ENCODE assay signal across 18 cellular contexts in genomic region chr12:85527192-85527591, GRCh38.
DNase-seq lines count a peak whose midpoint lies in the region; ATAC-seq and TF ChIP-seq lines count a peak whose summit lies in the region.
"Had no signal": no experiment of that assay in that cellular context is flagged by ENCODE, and none has a peak within 500 bp of the region (broad histone marks: within the 10 kb centered on the region; RNA-seq: fewer than 3 reads in every experiment).

No MANE protein-coding gene starts in this region.

- no peaks in the 10 kb centered on the region for H4K20me1 ChIP-seq in neural progenitor cell (ENCODE audit: low read depth)

- no peaks in the 10 kb centered on the region for H3K4me1 ChIP-seq in CD8-positive, alpha-beta memory T cell (ENCODE audit: insufficient read depth, low read length)
- no peaks in the 10 kb centered on the region for H3K4me1 ChIP-seq in neural progenitor cell
- H3K4me1 ChIP-seq: BE2C, gastroesophageal sphincter, pancreas had no signal

- ATAC-seq in GM19455 (IDR thresholded peaks at IDR 0.05; ENCODE audit: unreplicated experiment) (peak; percentile 81), HG02870 (IDR thresholded peaks at IDR 0.05; ENCODE audit: unreplicated experiment) (peak; percentile 71), HG03521 (IDR thresholded peaks at IDR 0.05; ENCODE audit: unreplicated experiment) (peak; percentile 63), left lobe of liver (no peak)
- ATAC-seq: gastroesophageal sphincter, left ventricle myocardium superior, pancreas had no signal

- POLR2A ChIA-PET in activated CD4-positive, alpha-beta memory T cell treated with anti-CD3 and anti-CD28 coated beads, Interleukin-2, amount 10 ng/mL, durations not matched to agents 7 days and 5 days (lab: Charles Lee) = no interaction called here
- POLR2A ChIA-PET in CD8-positive, alpha-beta memory T cell (lab: Charles Lee) = no interaction called here

- H3K27me3 Mint-ChIP-seq in activated CD4-positive, alpha-beta memory T cell treated with anti-CD3 and anti-CD28 coated beads, Interleukin-2, amount 10 ng/mL, durations not matched to agents 7 days and 5 days = no peaks in the 10 kb centered on the region
- no peaks in the 10 kb centered on the region for H3K27me3 Mint-ChIP-seq in CD8-positive, alpha-beta memory T cell
- H3K27me3 Mint-ChIP-seq in neural progenitor cell (ENCODE audit: insufficient read depth, low read depth) = no peaks in the 10 kb centered on the region
- H3K27me3 Mint-ChIP-seq: dendritic cell treated with granulocyte-macrophage colony-stimulating factor and Interleukin-4, amounts not matched to agents 40 ng/mL and 50 ng/mL, for 4 days had no signal

- H3K27ac ChIP-seq in CD8-positive, alpha-beta memory T cell (ENCODE audit: low read depth, low read length) = no peak overlapping the region
- H3K27ac ChIP-seq in neural progenitor cell = no peak overlapping the region
- H3K27ac ChIP-seq: gastroesophageal sphincter, KMS-11, pancreas, SK-N-MC had no signal

- no peak for TF ChIP-seq CTCF in neural progenitor cell (IDR thresholded peaks at IDR 0.05)

- H3K36me3 Mint-ChIP-seq in activated CD4-positive, alpha-beta memory T cell treated with anti-CD3 and anti-CD28 coated beads, Interleukin-2, amount 10 ng/mL, durations not matched to agents 7 days and 5 days (ENCODE audit: low read depth) = no peaks in the 10 kb centered on the region
- H3K36me3 Mint-ChIP-seq in CD8-positive, alpha-beta memory T cell = peaks cover 0 to 2% (median 0%) of the 10 kb centered on the region in 3 donors
- H3K36me3 Mint-ChIP-seq in neural progenitor cell = no peaks in the 10 kb centered on the region

- no peak overlapping the region for H3K27ac Mint-ChIP-seq in activated CD4-positive, alpha-beta memory T cell treated with anti-CD3 and anti-CD28 coated beads, Interleukin-2, amount 10 ng/mL, durations not matched to agents 7 days and 5 days
- no peak overlapping the region for H3K27ac Mint-ChIP-seq in CD8-positive, alpha-beta memory T cell
- no peak overlapping the region for H3K27ac Mint-ChIP-seq in neural progenitor cell
- H3K27ac Mint-ChIP-seq: dendritic cell treated with granulocyte-macrophage colony-stimulating factor and Interleukin-4, amounts not matched to agents 40 ng/mL and 50 ng/mL, for 4 days had no signal

- peak; percentile 24 for TF ChIP-seq POLR2A in GM15510 (IDR thresholded peaks at IDR 0.05; ENCODE audit: borderline replicate concordance, extremely low read depth, insufficient read length)

- no peak overlapping the region for H3K4me3 Mint-ChIP-seq in activated CD4-positive, alpha-beta memory T cell treated with anti-CD3 and anti-CD28 coated beads, Interleukin-2, amount 10 ng/mL, durations not matched to agents 7 days and 5 days
- no peak overlapping the region for H3K4me3 Mint-ChIP-seq in CD8-positive, alpha-beta memory T cell
- no peak overlapping the region for H3K4me3 Mint-ChIP-seq in neural progenitor cell
- H3K4me3 Mint-ChIP-seq: dendritic cell treated with granulocyte-macrophage colony-stimulating factor and Interleukin-4, amounts not matched to agents 40 ng/mL and 50 ng/mL, for 4 days had no signal

- H3K9me3 ChIP-seq in CD8-positive, alpha-beta memory T cell (ENCODE audit: low read length) = no peaks in the 10 kb centered on the region
- no peaks in the 10 kb centered on the region for H3K9me3 ChIP-seq in neural progenitor cell (ENCODE audit: low read depth)
- H3K9me3 ChIP-seq: BE2C, gastroesophageal sphincter, pancreas had no signal

- H3K4me2 ChIP-seq in neural progenitor cell = no peak overlapping the region
- H3K4me2 ChIP-seq: KMS-11 had no signal

- H3K27me3 ChIP-seq in CD8-positive, alpha-beta memory T cell (ENCODE audit: insufficient read depth, low read length, poor library complexity, severe bottlenecking) = no peaks in the 10 kb centered on the region
- no peaks in the 10 kb centered on the region for H3K27me3 ChIP-seq in neural progenitor cell
- H3K27me3 ChIP-seq: BE2C, gastroesophageal sphincter, pancreas had no signal

- no peak overlapping the region for H2AFZ ChIP-seq in neural progenitor cell (replicated peaks)

- peaks cover 6% of the 10 kb centered on the region for H3K9me3 Mint-ChIP-seq in activated CD4-positive, alpha-beta memory T cell treated with anti-CD3 and anti-CD28 coated beads, Interleukin-2, amount 10 ng/mL, durations not matched to agents 7 days and 5 days
- H3K9me3 Mint-ChIP-seq in CD8-positive, alpha-beta memory T cell = peaks cover 2 to 20% (median 5%) of the 10 kb centered on the region in 5 donors
- H3K9me3 Mint-ChIP-seq in neural progenitor cell = no peaks in the 10 kb centered on the region
- H3K9me3 Mint-ChIP-seq: dendritic cell treated with granulocyte-macrophage colony-stimulating factor and Interleukin-4, amounts not matched to agents 40 ng/mL and 50 ng/mL, for 4 days had no signal

- H3K36me3 ChIP-seq in CD8-positive, alpha-beta memory T cell (ENCODE audit: insufficient read depth, low read length) = no peaks in the 10 kb centered on the region
- H3K36me3 ChIP-seq in neural progenitor cell = no peaks in the 10 kb centered on the region
- H3K36me3 ChIP-seq: BE2C, gastroesophageal sphincter, pancreas had no signal

- CTCF ChIA-PET in activated CD4-positive, alpha-beta memory T cell treated with anti-CD3 and anti-CD28 coated beads, Interleukin-2, amount 10 ng/mL, durations not matched to agents 7 days and 5 days (lab: Charles Lee) = no interaction called here
- CTCF ChIA-PET in CD8-positive, alpha-beta memory T cell (lab: Charles Lee) = no interaction called here

- DNase-seq in left lobe of liver (ENCODE audit: low spot score) (no peak), neural progenitor cell (ENCODE audit: low spot score) (no peak)
- no peak for DNase-seq in activated CD4-positive, alpha-beta memory T cell treated with anti-CD3 and anti-CD28 coated beads, Interleukin-2, amount 10 ng/mL, durations not matched to agents 7 days and 5 days
- no peak for DNase-seq in CD8-positive, alpha-beta memory T cell
- DNase-seq: activated CD4-positive, alpha-beta T cell treated with anti-CD3 and anti-CD28 coated beads, Interleukin-2, amount 50 U/mL, for 48 hours; BE2C; left ventricle myocardium superior; pancreas; stimulated activated CD4-positive, alpha-beta T cell treated with anti-CD3 and anti-CD28 coated beads, Interleukin-4, amount 100 ng/mL, for 1 hour; substantia nigra had no signal

- no peak overlapping the region for H3K4me3 ChIP-seq in CD8-positive, alpha-beta memory T cell (ENCODE audit: low read length)
- no peak overlapping the region for H3K4me3 ChIP-seq in neural progenitor cell
- H3K4me3 ChIP-seq: gastroesophageal sphincter, pancreas, SK-N-MC had no signal

- no peak overlapping the region for H3K9ac ChIP-seq in neural progenitor cell
- H3K9ac ChIP-seq: KMS-11 had no signal

- no peaks in the 10 kb centered on the region for H3F3A ChIP-seq in neural progenitor cell (ENCODE audit: low read depth)

- H3K79me2 ChIP-seq in neural progenitor cell (ENCODE audit: low read depth) = no peaks in the 10 kb centered on the region

- H3K4me1 Mint-ChIP-seq in activated CD4-positive, alpha-beta memory T cell treated with anti-CD3 and anti-CD28 coated beads, Interleukin-2, amount 10 ng/mL, durations not matched to agents 7 days and 5 days = no peaks in the 10 kb centered on the region
- H3K4me1 Mint-ChIP-seq in CD8-positive, alpha-beta memory T cell = no peaks in the 10 kb centered on the region
- H3K4me1 Mint-ChIP-seq in neural progenitor cell = no peaks in the 10 kb centered on the region
